12 cellular contexts compared by ENCODE assay signal in the genomic region with DNA sequence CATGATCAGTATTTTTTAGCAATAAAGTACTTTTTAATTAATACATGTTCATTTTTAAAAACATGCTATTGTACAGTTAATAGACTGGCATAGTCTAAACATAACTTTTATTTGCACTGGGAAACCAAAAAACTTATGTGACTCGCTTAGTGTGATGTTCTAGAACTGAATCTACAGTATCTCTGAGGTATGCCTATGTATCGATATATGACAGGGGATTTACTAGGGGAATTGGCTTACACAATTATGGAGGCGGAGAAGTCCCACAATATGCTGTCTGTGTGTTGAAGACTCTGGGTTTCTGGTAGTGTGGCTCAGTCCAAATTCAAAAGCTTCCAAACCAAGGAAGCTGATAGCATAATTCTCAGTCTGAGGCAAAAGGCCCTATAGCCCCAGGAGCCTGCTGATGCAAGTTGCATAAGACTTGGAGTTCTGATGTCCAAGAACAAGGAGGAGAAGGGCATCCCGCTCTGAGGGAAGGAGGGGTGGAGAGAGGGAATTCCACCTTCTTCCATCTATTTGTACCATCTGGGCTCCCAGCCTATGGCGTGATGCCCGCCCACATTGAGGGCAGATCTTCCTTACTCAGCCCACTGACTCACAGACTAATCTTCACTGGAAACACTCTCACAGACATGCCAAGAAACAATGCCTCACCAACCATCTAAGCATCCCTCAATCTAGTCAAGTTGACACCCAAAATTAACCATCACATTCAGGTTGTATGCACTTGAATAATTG. TPM values are rescaled to one million over a fixed set of nuclear protein-coding genes. Genes with fewer than 3 reads are reported as not detected.
A peak's percentile ranks its signal among the peaks of the same experiment; 100 is the strongest.
DNase-seq lines count a peak whose midpoint lies in the region; ATAC-seq, FAIRE-seq and TF ChIP-seq lines count a peak whose summit lies in the region.
"Had no signal": no experiment of that assay in that cellular context is flagged by ENCODE, and none has a peak within 500 bp of the region (broad histone marks: within the 10 kb centered on the region; RNA-seq: fewer than 3 reads in every experiment).

No MANE protein-coding gene starts in this region.

- peaks cover 49% of the 10 kb centered on the region for H3K36me3 ChIP-seq in CD8-positive, alpha-beta T cell (ENCODE audit: insufficient read depth, low read length)
- H3K36me3 ChIP-seq in osteoblast (ENCODE audit: insufficient read depth, low read length) (peaks cover 57% of the 10 kb centered on the region), HepG2 (replicated peaks in 1 of 2; ENCODE audit: control insufficient read depth in 1 of 2, insufficient read depth in 2 of 2, low read length in 2 of 2) (peaks cover 20 to 79% of the 10 kb centered on the region in 2 experiments)

- H4K20me1 ChIP-seq in osteoblast (ENCODE audit: insufficient read depth, low read length): peaks cover 61% of the 10 kb centered on the region
- peaks cover 31% of the 10 kb centered on the region for H4K20me1 ChIP-seq in HepG2 (ENCODE audit: insufficient read depth, low read length)

- no TSS peak for BruUV-seq in HepG2 (replicated peaks; lab: Mats Ljungman, UMichigan)

- no peak overlapping the region for H3K9ac ChIP-seq in HepG2 (ENCODE audit: insufficient read depth, low read depth, low read length)

- DNase-seq in CD8-positive, alpha-beta T cell: no peak
- DNase-seq in HK-2 (ENCODE audit: unreplicated experiment): peak; percentile 22
- DNase-seq in astrocyte of the hippocampus (ENCODE audit: low read depth, low spot score): peak; percentile 67
- DNase-seq in osteoblast (ENCODE audit: insufficient read length, low spot score, missing footprints): peak; percentile 89
- no peak for DNase-seq in cerebellum (ENCODE audit: low spot score)
- DNase-seq in amygdala (lab: John Stamatoyannopoulos, UW): no peak
- DNase-seq in activated gamma-delta T cell (lab: John Stamatoyannopoulos, UW): no peak
- DNase-seq in HepG2 (ENCODE audit: low spot score): no peak
- DNase-seq: NCI-H510A, SHP77 had no signal

- intact Hi-C loops in CD8-positive, alpha-beta T cell (cut with DNase I, micrococcal nuclease): no loop called here
- intact Hi-C loops in HepG2 (cut with micrococcal nuclease; ENCODE audit: unreplicated experiment): loop anchor here (5.0 kb wide), 1 partner anchor 428 kb away; no protein-coding TSS in a partner anchor

- H3K4me1 Mint-ChIP-seq in CD8-positive, alpha-beta T cell (ENCODE audit: low read depth): peaks cover 51% of the 10 kb centered on the region

- no peaks in the 10 kb centered on the region for H3K4me1 ChIP-seq in CD8-positive, alpha-beta T cell (ENCODE audit: insufficient read depth, low read length)
- H3K4me1 ChIP-seq in osteoblast (ENCODE audit: insufficient read depth, low read length) (peaks cover 3% of the 10 kb centered on the region), HepG2 (ENCODE audit: insufficient read depth, low read length) (peaks cover 21% of the 10 kb centered on the region)

- no peak overlapping the region for H3K4me3 ChIP-seq in CD8-positive, alpha-beta T cell (ENCODE audit: low read depth, low read length)
- H3K4me3 ChIP-seq in osteoblast (ENCODE audit: insufficient read depth, low read length) (no peak overlapping the region), HepG2 (replicated peaks in 1 of 3; ENCODE audit: insufficient read depth in 1 of 3, low read depth in 2 of 3, low read length in 3 of 3) (no peak overlapping the region)
- H3K4me3 ChIP-seq: GM12878, skin epidermis had no signal

- no peak overlapping the region for H3K4me2 ChIP-seq in osteoblast (ENCODE audit: insufficient read depth, low read length)
- H3K4me2 ChIP-seq in HepG2 (ENCODE audit: low read depth, low read length): no peak overlapping the region

- H3K9me3 ChIP-seq in CD8-positive, alpha-beta T cell (ENCODE audit: low read length): no peaks in the 10 kb centered on the region
- H3K9me3 ChIP-seq in osteoblast (ENCODE audit: low read depth, low read length) (no peaks in the 10 kb centered on the region), HepG2 (ENCODE audit: low read length) (no peaks in the 10 kb centered on the region)

- H3K79me2 ChIP-seq in osteoblast (ENCODE audit: insufficient read depth, low read length) (peaks cover 68% of the 10 kb centered on the region), HepG2 (ENCODE audit: insufficient read depth, low read length) (peaks cover 42% of the 10 kb centered on the region)

- no peak for ATAC-seq in CD8-positive, alpha-beta T cell
- ATAC-seq in HepG2: no peak
- ATAC-seq: GM12878 had no signal

- H3K27me3 Mint-ChIP-seq in CD8-positive, alpha-beta T cell (ENCODE audit: low read depth): no peaks in the 10 kb centered on the region

- H3K9me3 Mint-ChIP-seq in CD8-positive, alpha-beta T cell: no peaks in the 10 kb centered on the region

- H3K36me3 Mint-ChIP-seq in CD8-positive, alpha-beta T cell: peaks cover 71% of the 10 kb centered on the region

- FAIRE-seq in HepG2 (lab: Jason Lieb, UNC): no peak
- FAIRE-seq: GM12878 had no signal

- 97% methylated on average over 6 of the region's 6 CpGs for WGBS in HepG2 (ENCODE audit: low lambda C conversion rate)

- POLR2A ChIA-PET in CD8-positive, alpha-beta T cell (lab: Charles Lee): no interaction called here
- POLR2A ChIA-PET in HepG2 (lab: Yijun Ruan, JAX): no interaction called here

- TF ChIP-seq POLR2A in HepG2 (IDR thresholded peaks at IDR 0.05; ENCODE audit: insufficient read depth in 1 of 2, low read depth in 2 of 2, low read length in 2 of 2): no peak

- H2AFZ ChIP-seq in osteoblast (ENCODE audit: low read length) (no peak overlapping the region), HepG2 (ENCODE audit: low read length) (no peak overlapping the region)

- no peak for TF ChIP-seq RAD21 in HepG2 (CRISPR knock-in tag; IDR thresholded peaks at IDR 0.05)

- TF ChIP-seq EP300 in HepG2 (IDR thresholded peaks at IDR 0.05; ENCODE audit: low read depth in 2 of 2, low read length in 2 of 2) (no peak), HepG2 (CRISPR knock-in tag; IDR thresholded peaks at IDR 0.05; ENCODE audit: borderline replicate concordance) (no peak)

- no peaks in the 10 kb centered on the region for H3K27me3 ChIP-seq in CD8-positive, alpha-beta T cell (ENCODE audit: insufficient read depth, low read length)
- no peaks in the 10 kb centered on the region for H3K27me3 ChIP-seq in osteoblast (ENCODE audit: insufficient read depth, low read length)
- no peaks in the 10 kb centered on the region for H3K27me3 ChIP-seq in HepG2 (ENCODE audit: control insufficient read depth in 1 of 2, insufficient read depth in 2 of 2, low read length in 2 of 2)

- CTCF ChIA-PET in CD8-positive, alpha-beta T cell (lab: Charles Lee): no interaction called here
- CTCF ChIA-PET in HepG2 (lab: Yijun Ruan, JAX; ENCODE audit: low intra/inter-chr PET ratio, low total read pairs): no interaction called here

- no peak overlapping the region for H3K4me3 Mint-ChIP-seq in CD8-positive, alpha-beta T cell

- H3K27ac Mint-ChIP-seq in CD8-positive, alpha-beta T cell: peak overlapping the region; percentile 10

- in situ Hi-C loops in HepG2 (cut with HindIII; ENCODE audit: extremely low pct_ligation_motif_present, low pct_unique_long_range_greater_than_20kb): no loop called here

- H3K27ac ChIP-seq in CD8-positive, alpha-beta T cell (ENCODE audit: low read depth, low read length): no peak overlapping the region
- H3K27ac ChIP-seq in osteoblast (ENCODE audit: low read depth, low read length) (no peak overlapping the region), HepG2 (ENCODE audit: extremely low read length, insufficient read depth, low read length) (no peak overlapping the region)
- H3K27ac ChIP-seq: skin epidermis had no signal

- TF ChIP-seq CTCF in CD8-positive, alpha-beta T cell (IDR thresholded peaks at IDR 0.05): no peak
- TF ChIP-seq CTCF in osteoblast (IDR thresholded peaks at IDR 0.05; ENCODE audit: extremely low read depth, low read depth, low read length) (no peak), HepG2 (CRISPR knock-in tag; IDR thresholded peaks at IDR 0.05) (no peak)

TF ChIP-seq in HepG2, 621 proteins besides CTCF, POLR2A, EP300 and RAD21 (continues in another document):
- TF ChIP-seq DMAP1 (CRISPR knock-in tag; IDR thresholded peaks at IDR 0.05): no peak
- no peak for TF ChIP-seq ZNF160 (CRISPR knock-in tag; IDR thresholded peaks at IDR 0.05)
- TF ChIP-seq PREB (CRISPR knock-in tag; IDR thresholded peaks at IDR 0.05): no peak
- TF ChIP-seq NCOA2 (CRISPR knock-in tag; IDR thresholded peaks at IDR 0.05): no peak

RNA-seq across cellular contexts. Expression of gene ZNF638, which starts 27.5 kb away (rescaled TPM):
- 10 to 100 TPM; 61.9 to 71.1 TPM for total RNA-seq in CD8-positive, alpha-beta T cell
- 148 and 152 TPM in 2 replicates for total RNA-seq in osteoblast
- total RNA-seq in cerebellum: 386 TPM
- 133 and 144 TPM in 2 replicates for total RNA-seq in HepG2 (2016; rRNA removed; fragmentation: Illumina TruSeq; extraction: Trizol)
- total RNA-seq in HepG2 (2016; cell fraction: cytosol; rRNA removed; fragmentation: Illumina TruSeq; extraction: Trizol; ENCODE audit: low read depth): 144 and 165 TPM in 2 replicates
- total RNA-seq in HepG2 (2016; cell fraction: insoluble cytoplasmic fraction; rRNA removed; fragmentation: Illumina TruSeq; extraction: Trizol): 136 and 142 TPM in 2 replicates
- 69.6 and 88.9 TPM in 2 replicates for total RNA-seq in HepG2 (2016; cell fraction: membrane; rRNA removed; fragmentation: Illumina TruSeq; extraction: Trizol)
- 338 and 339 TPM in 2 replicates for total RNA-seq in HepG2 (2016; cell fraction: nucleus; rRNA removed; fragmentation: Illumina TruSeq; extraction: Trizol)
- polyA plus RNA-seq in HepG2 (2011; rRNA removed): 79.8 and 92.7 TPM in 2 replicates
- 30.4 and 44.2 TPM in 2 replicates for polyA plus RNA-seq in HepG2 (2011; cell fraction: cytosol; rRNA removed)
- 156 and 178 TPM in 2 replicates for polyA plus RNA-seq in HepG2 (2011; cell fraction: nucleus; rRNA removed)
- 94.6 and 110 TPM in 2 replicates for polyA plus RNA-seq in HepG2 (2012)
- 8.2 and 8.9 TPM in 2 replicates for polyA plus RNA-seq in HepG2 (2016; cell fraction: cytosol; fragmentation: Illumina TruSeq; extraction: Trizol; ENCODE audit: low read depth)
- 88.5 and 93.4 TPM in 2 replicates for polyA plus RNA-seq in HepG2 (2016; cell fraction: insoluble cytoplasmic fraction; fragmentation: Illumina TruSeq; extraction: Trizol; ENCODE audit: low read depth)
- polyA plus RNA-seq in HepG2 (2016; cell fraction: membrane; fragmentation: Illumina TruSeq; extraction: Trizol; ENCODE audit: low read depth): 13.9 and 16.6 TPM in 2 replicates
- polyA plus RNA-seq in HepG2 (2016; cell fraction: nucleus; fragmentation: Illumina TruSeq; extraction: Trizol; ENCODE audit: insufficient read depth, low read depth): 235 and 243 TPM in 2 replicates
- polyA minus RNA-seq in HepG2 (2011; rRNA and poly(A)+ RNA removed; ENCODE audit: low replicate concordance): 88.0 and 129 TPM in 2 replicates
- 77.1 and 94.9 TPM in 2 replicates for polyA minus RNA-seq in HepG2 (2011; cell fraction: cytosol; rRNA and poly(A)+ RNA removed)
- 881 and 997 TPM in 2 replicates for polyA minus RNA-seq in HepG2 (2011; cell fraction: nucleus; rRNA and poly(A)+ RNA removed)

Comparison
In these comparisons a context has a peak if more than half of its experiments do, and no peak if none do; other contexts are left out.
1. DNase-seq: peak in HK-2 (single experiment), astrocyte of the hippocampus (single experiment) and osteoblast (single experiment); none in CD8-positive, alpha-beta T cell (0 of 7), cerebellum (single experiment), amygdala (0 of 56), activated gamma-delta T cell (single experiment) and HepG2 (single experiment).